ENCODE assay signal across 26 cellular contexts in the genomic region with DNA sequence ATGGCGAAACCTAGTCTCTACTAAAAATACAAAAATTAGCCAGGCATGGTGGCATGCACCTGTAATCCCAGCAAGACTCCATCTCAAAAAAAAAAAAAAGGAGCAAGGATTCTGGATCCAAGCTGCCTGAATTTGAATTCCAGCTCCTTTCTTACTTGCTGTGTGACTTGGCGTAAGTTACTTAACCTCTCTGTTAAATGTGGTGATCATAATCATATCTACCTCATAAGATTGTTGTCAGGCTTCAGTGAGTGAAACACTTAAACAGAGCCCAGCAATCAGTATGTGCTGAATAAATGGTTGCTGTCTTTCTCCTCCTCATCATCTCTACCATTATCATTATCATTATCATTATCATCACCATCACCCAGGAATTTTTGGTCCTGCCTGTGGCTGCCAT. TPM values are rescaled to one million over a fixed set of nuclear protein-coding genes. Genes with fewer than 3 reads are reported as not detected.
"Had no signal": no experiment of that assay in that cellular context is flagged by ENCODE, and none has a peak within 500 bp of the region (broad histone marks: within the 10 kb centered on the region; RNA-seq: fewer than 3 reads in every experiment).

No MANE protein-coding gene starts in this region.

- H3K4me1 ChIP-seq: breast epithelium had no signal

- DNase-seq: activated CD4-positive, alpha-beta T cell treated with anti-CD3 and anti-CD28 coated beads for 48 hours; activated CD4-positive, alpha-beta T cell treated with anti-CD3 and anti-CD28 coated beads, Interleukin-2, amount 50 U/mL, for 4 hours; activated CD4-positive, CD25-positive, alpha-beta regulatory T cell treated with anti-CD3 and anti-CD28 coated beads, Interleukin-2, amount 50 U/mL, for 72 hours; activated CD8-positive, alpha-beta memory T cell treated with anti-CD3 and anti-CD28 coated beads, Interleukin-2, amount 50 U/mL, for 48 hours; activated CD8-positive, alpha-beta T cell treated with anti-CD3 and anti-CD28 coated beads, Interleukin-2, amount 10 ng/mL, durations not matched to agents 7 days and 5 days; activated naive CD4-positive, alpha-beta T cell treated with anti-CD3 and anti-CD28 coated beads, Interleukin-2, amount 50 U/mL, for 16 hours; activated naive CD8-positive, alpha-beta T cell treated with anti-CD3 and anti-CD28 coated beads, Interleukin-2, amount 10 ng/mL, durations not matched to agents 7 days and 5 days; activated T-cell treated with anti-CD3 and anti-CD28 coated beads, Interleukin-2, amount 50 U/mL, for 1 hour; adrenal gland; anterior cingulate cortex; MM.1S; NCI-H1105; NCI-H1436; NCI-H1694 treated with DMSO at 0.1 percent for 48 hours; NCI-H2029 treated with DMSO at 0.1 percent for 48 hours; NCI-H510A treated with DMSO at 0.1 percent for 48 hours; NCI-H69; NK-92 treated with Interleukin-12 subunit alpha and Interleukin-12 subunit beta, amount 100 ng/mL, for 24 hours; SIG-M5; T-helper 17 cell; T-helper 9 cell had no signal

- H3K27ac ChIP-seq: adrenal gland, breast epithelium, KMS-11 had no signal

- H3K4me1 Mint-ChIP-seq: central memory CD8-positive, alpha-beta T cell; WTC11 had no signal

- H3K4me3 ChIP-seq: adrenal gland, breast epithelium had no signal

- ATAC-seq: activated CD8-positive, alpha-beta T cell treated with anti-CD3 and anti-CD28 coated beads, Interleukin-2, amount 10 ng/mL, durations not matched to agents 7 days and 5 days; T-helper 17 cell; WTC11 had no signal

- H3K9me3 ChIP-seq: adrenal gland, breast epithelium had no signal

- H3K9me3 Mint-ChIP-seq: activated naive CD8-positive, alpha-beta T cell treated with anti-CD3 and anti-CD28 coated beads, Interleukin-2, amount 10 ng/mL, durations not matched to agents 7 days and 5 days; central memory CD8-positive, alpha-beta T cell; WTC11 had no signal

- H3K27me3 ChIP-seq: adrenal gland, breast epithelium had no signal

- H3K27ac Mint-ChIP-seq: activated CD8-positive, alpha-beta T cell treated with anti-CD3 and anti-CD28 coated beads, Interleukin-2, amount 10 ng/mL, durations not matched to agents 7 days and 5 days; activated naive CD8-positive, alpha-beta T cell treated with anti-CD3 and anti-CD28 coated beads, Interleukin-2, amount 10 ng/mL, durations not matched to agents 7 days and 5 days; T-helper 17 cell; WTC11 had no signal

- H3K4me3 Mint-ChIP-seq: activated CD8-positive, alpha-beta T cell treated with anti-CD3 and anti-CD28 coated beads, Interleukin-2, amount 10 ng/mL, durations not matched to agents 7 days and 5 days; activated naive CD8-positive, alpha-beta T cell treated with anti-CD3 and anti-CD28 coated beads, Interleukin-2, amount 10 ng/mL, durations not matched to agents 7 days and 5 days; central memory CD8-positive, alpha-beta T cell; T-helper 17 cell; WTC11 had no signal

- H3K36me3 ChIP-seq: adrenal gland, breast epithelium had no signal

- H3K9ac ChIP-seq: KMS-11 had no signal

- H3K4me2 ChIP-seq: KMS-11 had no signal

- FAIRE-seq: RCC 7860 had no signal

- H3K36me3 Mint-ChIP-seq: activated naive CD8-positive, alpha-beta T cell treated with anti-CD3 and anti-CD28 coated beads, Interleukin-2, amount 10 ng/mL, durations not matched to agents 7 days and 5 days; WTC11 had no signal

RNA-seq across cellular contexts. Expression of gene MB, which starts 2.7 kb away (rescaled TPM):
- total RNA-seq: activated CD8-positive, alpha-beta T cell treated with anti-CD3 and anti-CD28 coated beads, Interleukin-2, amount 10 ng/mL, durations not matched to agents 7 days and 5 days; activated naive CD8-positive, alpha-beta T cell treated with anti-CD3 and anti-CD28 coated beads, Interleukin-2, amount 10 ng/mL, durations not matched to agents 7 days and 5 days; T-helper 17 cell had no signal
